ENCODE assay signal across 8 cellular contexts in the genomic region with DNA sequence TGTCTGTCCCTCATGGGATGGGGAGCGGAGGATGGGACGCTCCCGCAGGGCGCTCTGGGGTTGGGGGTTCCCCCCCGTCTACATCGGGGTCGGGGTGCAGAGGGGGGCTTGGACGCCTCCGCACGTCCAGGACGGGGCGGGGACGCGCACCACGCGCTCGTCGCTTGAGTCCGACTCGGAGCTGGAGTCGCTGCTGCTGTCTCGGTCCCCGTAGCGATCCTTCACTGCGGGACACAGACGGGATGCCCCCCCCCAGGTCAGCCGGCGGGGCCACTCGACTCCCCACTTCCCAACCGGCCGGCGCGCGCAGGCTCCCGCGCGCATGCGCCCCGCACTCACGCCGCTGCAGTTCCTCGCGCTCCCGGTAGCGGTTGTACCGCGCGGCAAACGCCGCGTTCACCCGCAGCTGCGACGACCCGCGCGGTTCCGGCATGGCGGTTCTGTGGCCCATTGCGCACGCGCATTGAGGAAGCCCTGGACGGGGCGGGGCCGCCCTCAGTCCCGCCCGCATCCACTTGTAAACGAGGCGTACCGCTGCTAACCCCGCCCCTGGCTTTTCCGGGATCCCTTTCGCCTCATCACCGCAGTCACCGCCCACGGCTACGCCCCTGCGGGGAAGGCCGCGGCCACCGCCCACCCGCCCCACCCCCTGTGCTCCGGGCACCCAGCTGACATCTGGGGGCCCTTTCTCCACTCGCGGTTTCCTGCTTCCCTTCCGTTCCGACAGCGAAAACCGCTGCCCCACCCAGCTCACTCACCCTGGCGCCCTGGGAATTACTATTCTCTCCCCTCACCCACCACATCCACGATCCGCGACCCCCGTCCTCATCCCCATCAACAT. TPM values are rescaled to one million over a fixed set of nuclear protein-coding genes. Genes with fewer than 3 reads are reported as not detected.
DNase-seq lines count a peak whose midpoint lies in the region; ATAC-seq, FAIRE-seq and TF ChIP-seq lines count a peak whose summit lies in the region.

Gene KRI1 (minus strand): TSS at position 444 of the 841 bp plus-strand sequence. CDS start 11 bp downstream, at position 433.

- H3K27ac Mint-ChIP-seq in central memory CD8-positive, alpha-beta T cell (ENCODE audit: low read depth) = peak within 1 kb of the TSS; percentile 93

- no peak for FAIRE-seq in kidney (lab: Jason Lieb, UNC)

- peak within 1 kb of the TSS; percentile 68 to 83 for H3K4me3 ChIP-seq in kidney (ENCODE audit: low read length in 2 of 2)

- peaks cover 50% of the 10 kb centered on the region for H3K4me1 Mint-ChIP-seq in central memory CD8-positive, alpha-beta T cell

- peak; percentile 99 for DNase-seq in AG20443 (ENCODE audit: low spot score)
- DNase-seq in NCI-H446 treated with DMSO at 0.1 percent for 48 hours (lab: John Stamatoyannopoulos, UW) = peak; percentile 88
- peak; percentile 98 to 99 for DNase-seq in central memory CD8-positive, alpha-beta T cell (ENCODE audit: low spot score in 2 of 2)
- DNase-seq in kidney = peak; percentile 99
- peak; percentile 97 to 98 for DNase-seq in stimulated activated CD4-positive, alpha-beta T cell treated with anti-CD3 and anti-CD28 coated beads, Interleukin-15, amount 100 ng/mL, for 1 hour (ENCODE audit: low read depth in 1 of 2, low spot score in 1 of 2)

- H3K9me3 Mint-ChIP-seq in central memory CD8-positive, alpha-beta T cell = no peaks in the 10 kb centered on the region

- ATAC-seq in GM19025 (IDR thresholded peaks at IDR 0.05; ENCODE audit: low read depth, unreplicated experiment) = peak; percentile 35
- peak; percentile 49 for ATAC-seq in HG03354 (IDR thresholded peaks at IDR 0.05; ENCODE audit: poor library complexity, severe bottlenecking, unreplicated experiment)
- peak; percentile 55 for ATAC-seq in activated CD4-positive, CD25-positive, alpha-beta regulatory T cell treated with anti-CD3 and anti-CD28 coated beads, Interleukin-2, amount 50 U/mL, for 24 hours
- peak; percentile 38 for ATAC-seq in central memory CD8-positive, alpha-beta T cell (replicated peaks; ENCODE audit: extremely low read depth, poor library complexity, severe bottlenecking)

- intact Hi-C loops in kidney (cut with DNase I) = no loop called here

- H3K36me3 Mint-ChIP-seq in central memory CD8-positive, alpha-beta T cell (ENCODE audit: insufficient read depth) = peaks cover 45% of the 10 kb centered on the region

- peaks cover 0 to 2% of the 10 kb centered on the region in 2 donors for H3K36me3 ChIP-seq in kidney (ENCODE audit: control insufficient read depth in 1 of 2, insufficient read depth in 2 of 2, low read length in 2 of 2)

- peak within 1 kb of the TSS; percentile 89 for H3K4me3 Mint-ChIP-seq in central memory CD8-positive, alpha-beta T cell

- peak; percentile 16 for TF ChIP-seq CTCF in kidney (IDR thresholded peaks at IDR 0.05; ENCODE audit: borderline replicate concordance, extremely low read depth, insufficient read depth)

- no peaks in the 10 kb centered on the region for H3K9me3 ChIP-seq in kidney (ENCODE audit: control insufficient read depth in 1 of 2, low read length in 2 of 2)

- H3K27me3 Mint-ChIP-seq in central memory CD8-positive, alpha-beta T cell = no peaks in the 10 kb centered on the region

- H3K27ac ChIP-seq in kidney (ENCODE audit: low read depth in 2 of 2, low read length in 2 of 2) = peak within 1 kb of the TSS; percentile 78 to 81

- peak within 1 kb of the TSS; percentile 15 to 91 for H3K9ac ChIP-seq in kidney (ENCODE audit: low read length in 2 of 2)

- H3K4me1 ChIP-seq in kidney (ENCODE audit: control insufficient read depth in 1 of 2, insufficient read depth in 1 of 2, low read depth in 1 of 2, low read length in 2 of 2) = peaks cover 14 to 18% of the 10 kb centered on the region in 2 donors

RNA-seq across cellular contexts. Expression of gene KRI1, which starts in this region (rescaled TPM):
- 29.4 TPM for total RNA-seq in kidney
- 13.9 TPM for polyA plus RNA-seq in kidney (ENCODE audit: insufficient read depth, low read depth, low replicate concordance)

Comparison
In these comparisons a context has a peak if more than half of its experiments do, and no peak if none do; other contexts are left out.
1. Peak in every context shown above with its lines: DNase-seq, ATAC-seq, H3K4me3 ChIP-seq and H3K27ac ChIP-seq.